8 cellular contexts compared by ENCODE assay signal in the genomic region with DNA sequence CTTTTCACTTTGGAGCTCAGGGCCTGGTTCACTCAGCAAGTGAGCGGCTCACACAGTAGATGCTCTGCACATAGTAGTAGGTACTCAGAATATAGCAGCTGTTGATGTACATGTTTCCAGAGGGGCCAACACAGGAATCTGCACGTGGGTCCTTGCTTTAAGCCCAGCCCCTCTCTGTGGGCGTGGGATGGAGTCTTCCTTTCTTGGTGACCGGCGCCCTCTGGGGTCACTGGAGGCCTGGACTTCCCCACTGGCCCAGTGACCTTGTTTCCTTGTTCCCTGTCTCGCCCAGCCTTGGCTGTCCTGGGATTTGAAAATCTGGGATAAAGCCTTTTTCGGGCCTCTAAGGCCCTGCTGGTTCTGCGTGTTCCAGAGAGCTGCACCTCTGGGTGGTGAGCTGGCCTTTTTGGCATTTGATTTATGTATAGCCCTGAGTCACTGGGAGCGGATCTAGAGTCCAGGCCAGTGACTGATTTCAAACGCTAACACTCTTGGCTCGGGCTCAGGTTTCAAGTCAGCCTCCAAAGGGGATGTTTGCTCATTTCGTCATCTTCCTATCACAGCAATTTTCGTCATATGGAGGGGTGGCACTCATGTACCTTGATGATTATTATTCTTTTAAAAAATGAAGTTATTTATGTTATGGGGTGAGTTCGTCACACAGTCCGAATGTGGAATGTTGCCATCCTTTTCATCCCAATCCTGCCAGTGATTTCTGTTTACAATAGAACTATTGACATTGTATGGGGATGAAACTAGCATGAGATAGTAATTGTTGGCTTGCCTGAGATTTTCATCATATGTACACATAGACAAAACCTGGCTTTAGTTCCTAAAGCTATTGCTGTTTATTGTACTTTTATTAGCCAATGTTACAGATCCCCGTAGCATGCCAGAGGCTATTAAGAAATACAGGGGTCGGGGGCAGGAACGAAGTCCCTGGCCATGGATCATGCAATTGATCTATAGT.
DNase-seq lines count a peak whose midpoint lies in the region; TF ChIP-seq lines count a peak whose summit lies in the region.

No MANE protein-coding gene starts in this region.

- H3K9me3 Mint-ChIP-seq in activated CD4-positive, alpha-beta memory T cell treated with anti-CD3 and anti-CD28 coated beads for 36 hours = no peaks in the 10 kb centered on the region

- peak overlapping the region; percentile 53 for H3K27ac ChIP-seq in A673 (ENCODE audit: low read depth, low read length, poor library complexity, severe bottlenecking)
- H3K27ac ChIP-seq in HUES64 (ENCODE audit: low read depth, low read length) = peak overlapping the region; percentile 45; the same call in 1 of the 2 replicates

- H3K4me3 Mint-ChIP-seq in activated CD4-positive, alpha-beta memory T cell treated with anti-CD3 and anti-CD28 coated beads for 36 hours = no peak overlapping the region

- intact Hi-C loops in A673 (cut with micrococcal nuclease; ENCODE audit: unreplicated experiment) = no loop called here
- intact Hi-C loops in activated CD4-positive, alpha-beta memory T cell treated with anti-CD3 and anti-CD28 coated beads for 36 hours (cut with micrococcal nuclease) = no loop called here

- peak; percentile 84 for DNase-seq in A673 (ENCODE audit: low spot score)
- peak; percentile 92 to 93 for DNase-seq in SHP77 (lab: John Stamatoyannopoulos, UW)
- DNase-seq in epithelial cell of proximal tubule (ENCODE audit: low read depth) = peak; percentile 98
- no peak for DNase-seq in KBM-7
- no peak for DNase-seq in activated gamma-delta T cell (lab: John Stamatoyannopoulos, UW)
- DNase-seq in activated CD4-positive, alpha-beta memory T cell treated with anti-CD3 and anti-CD28 coated beads for 36 hours = no peak

- no peaks in the 10 kb centered on the region for H3K36me3 Mint-ChIP-seq in activated CD4-positive, alpha-beta memory T cell treated with anti-CD3 and anti-CD28 coated beads for 36 hours

- H3K9ac ChIP-seq in HUES64 (ENCODE audit: low read depth, low read length) (no peak overlapping the region), mucosa of stomach (ENCODE audit: low read length) (peak overlapping the region; percentile 70)

- H3K4me1 Mint-ChIP-seq in activated CD4-positive, alpha-beta memory T cell treated with anti-CD3 and anti-CD28 coated beads for 36 hours (ENCODE audit: low read depth) = peaks cover 26% of the 10 kb centered on the region

- no peaks in the 10 kb centered on the region for H3K27me3 Mint-ChIP-seq in activated CD4-positive, alpha-beta memory T cell treated with anti-CD3 and anti-CD28 coated beads for 36 hours

- H3K9me3 ChIP-seq in A673 (ENCODE audit: low read depth, low read length, poor library complexity, severe bottlenecking) = no peaks in the 10 kb centered on the region
- H3K9me3 ChIP-seq in HUES64 (ENCODE audit: insufficient read depth, low read depth, low read length) = no peaks in the 10 kb centered on the region
- H3K9me3 ChIP-seq in mucosa of stomach (ENCODE audit: control insufficient read depth, low read length) = no peaks in the 10 kb centered on the region

- 67% methylated on average over 17 of the region's 18 CpGs for WGBS in HUES64

- H3K4me1 ChIP-seq in A673 (ENCODE audit: insufficient read depth, low read length, poor library complexity, severe bottlenecking) (peaks cover 41% of the 10 kb centered on the region), HUES64 (ENCODE audit: insufficient read depth, low read length) (peaks cover 36% of the 10 kb centered on the region), mucosa of stomach (ENCODE audit: control insufficient read depth, insufficient read depth, low read length) (peaks cover 57% of the 10 kb centered on the region)

- POLR2A ChIA-PET in A673 (lab: Charles Lee; ENCODE audit: low non-redundant PET) = interaction anchor here (0.6 kb wide), 1 partner anchor 216 kb away, joined by 4 read pairs; no protein-coding TSS in a partner anchor
- POLR2A ChIA-PET in activated CD4-positive, alpha-beta memory T cell treated with anti-CD3 and anti-CD28 coated beads for 36 hours (lab: Charles Lee) = no interaction called here

- CTCF ChIA-PET in A673 (lab: Charles Lee) = no interaction called here
- CTCF ChIA-PET in activated CD4-positive, alpha-beta memory T cell treated with anti-CD3 and anti-CD28 coated beads for 36 hours (lab: Charles Lee) = no interaction called here

- no peak overlapping the region for H3K27ac Mint-ChIP-seq in activated CD4-positive, alpha-beta memory T cell treated with anti-CD3 and anti-CD28 coated beads for 36 hours

- in situ Hi-C loops in KBM-7 (cut with MboI; ENCODE audit: low pct_unique_long_range_greater_than_20kb, low sequenced_read_pairs) = no loop called here

- H3K27me3 ChIP-seq in A673 (replicated peaks; ENCODE audit: insufficient read depth, low read depth, low read length, poor library complexity) (no peaks in the 10 kb centered on the region), HUES64 (ENCODE audit: insufficient read depth, low read length) (no peaks in the 10 kb centered on the region), mucosa of stomach (ENCODE audit: control insufficient read depth, insufficient read depth, low read length) (no peaks in the 10 kb centered on the region)

- H3K4me3 ChIP-seq in A673 (ENCODE audit: low read depth, low read length, poor library complexity, severe bottlenecking) (no peak overlapping the region), HUES64 (ENCODE audit: low read length) (no peak overlapping the region), epithelial cell of proximal tubule (ENCODE audit: low read depth, low read length) (peak overlapping the region; percentile 25), mucosa of stomach (ENCODE audit: low read length) (no peak overlapping the region)

- no peak for TF ChIP-seq CTCF in A673 (conservative IDR thresholded peaks at IDR 0.05; ENCODE audit: low read depth, low read length)
- TF ChIP-seq CTCF in epithelial cell of proximal tubule (conservative IDR thresholded peaks at IDR 0.05; ENCODE audit: low read depth, low read length) = no peak

- BruUV-seq in A673 (replicated peaks; lab: Mats Ljungman, UMichigan) = no TSS peak

- H3K36me3 ChIP-seq in A673 (ENCODE audit: insufficient read depth, low read length, poor library complexity, severe bottlenecking) (no peaks in the 10 kb centered on the region), HUES64 (ENCODE audit: insufficient read depth, low read length) (no peaks in the 10 kb centered on the region), mucosa of stomach (ENCODE audit: control insufficient read depth, insufficient read depth, low read length) (no peaks in the 10 kb centered on the region)

Comparison
In these comparisons a context has a peak if more than half of its experiments do, and no peak if none do; other contexts are left out.
1. DNase-seq: peak in A673 (single experiment), SHP77 (2 of 2) and epithelial cell of proximal tubule (single experiment); none in KBM-7 (single experiment), activated gamma-delta T cell (single experiment) and activated CD4-positive, alpha-beta memory T cell treated with anti-CD3 and anti-CD28 coated beads for 36 hours (single experiment).